ENCODE assay signal across 21 cellular contexts in genomic region chr1:184330884-184331283, GRCh38. TPM values are rescaled to one million over a fixed set of nuclear protein-coding genes. Genes with fewer than 3 reads are reported as not detected.
DNase-seq lines count a peak whose midpoint lies in the region; ATAC-seq and TF ChIP-seq lines count a peak whose summit lies in the region.
"Had no signal": no experiment of that assay in that cellular context is flagged by ENCODE, and none has a peak within 500 bp of the region (broad histone marks: within the 10 kb centered on the region; RNA-seq: fewer than 3 reads in every experiment).

No MANE protein-coding gene starts in this region.

- peak overlapping the region; percentile 35 for H3K27ac Mint-ChIP-seq in mesothelial cell of epicardium
- H3K27ac Mint-ChIP-seq: CD4-positive, alpha-beta T cell; H9 had no signal

- no peaks in the 10 kb centered on the region for H3K36me3 Mint-ChIP-seq in mesothelial cell of epicardium

- intact Hi-C loops in left ventricle myocardium inferior (cut with micrococcal nuclease) = no loop called here
- intact Hi-C loops in left ventricle myocardium superior (cut with micrococcal nuclease) = no loop called here
- intact Hi-C loops in thyroid gland (cut with DNase I) = no loop called here

- no peaks in the 10 kb centered on the region for H3K27me3 Mint-ChIP-seq in mesothelial cell of epicardium (ENCODE audit: low read depth)

- H3K4me3 Mint-ChIP-seq in mesothelial cell of epicardium = no peak overlapping the region
- H3K4me3 Mint-ChIP-seq: CD4-positive, alpha-beta T cell; H9 had no signal

- no peak overlapping the region for H3K4me3 ChIP-seq in left ventricle myocardium inferior
- no peak overlapping the region for H3K4me3 ChIP-seq in epithelial cell of esophagus (ENCODE audit: low read length)
- H3K4me3 ChIP-seq in thyroid gland (replicated peaks in 1 of 3) = no peak overlapping the region
- no peak overlapping the region for H3K4me3 ChIP-seq in HAP-1
- H3K4me3 ChIP-seq: PC-9 had no signal

- H3K27ac ChIP-seq in left ventricle myocardium inferior (replicated peaks) (peak overlapping the region; percentile 74), thyroid gland (peak overlapping the region; percentile 35 to 71 (median 47))
- H3K27ac ChIP-seq: HL-60, KMS-11, PC-9, RWPE1 had no signal

- peaks cover 5% of the 10 kb centered on the region for H3K9me3 Mint-ChIP-seq in mesothelial cell of epicardium
- H3K9me3 Mint-ChIP-seq: CD4-positive, alpha-beta T cell had no signal

- peaks cover 22% of the 10 kb centered on the region for H3K4me1 ChIP-seq in left ventricle myocardium inferior
- H3K4me1 ChIP-seq in thyroid gland = peaks cover 17 to 20% of the 10 kb centered on the region in 2 donors
- no peaks in the 10 kb centered on the region for H3K4me1 ChIP-seq in HAP-1
- H3K4me1 ChIP-seq: Caco-2 had no signal

- DNase-seq in left ventricle myocardium inferior (no peak), left ventricle myocardium superior (no peak), epithelial cell of esophagus (ENCODE audit: low read depth) (peak; percentile 53), mesothelial cell of epicardium (ENCODE audit: low spot score in 2 of 2, unreplicated experiment in 2 of 2) (no peak), thyroid gland (no peak), HAP-1 (ENCODE audit: low spot score in 2 of 2) (no peak), NCI-H1436 treated with DMSO at 0.1 percent for 48 hours (lab: John Stamatoyannopoulos, UW) (no peak), NK-92 (lab: John Stamatoyannopoulos, UW; ENCODE audit: unreplicated experiment) (no peak)
- DNase-seq: Caco-2; CD4-positive, alpha-beta T cell; DMS153; GDM1; H9; NCI-H1417 treated with DMSO at 0.1 percent for 48 hours; NCI-H2029; NCI-H345; NCI-H524 treated with DMSO at 0.1 percent for 48 hours; PC-9 had no signal

- TF ChIP-seq POLR2A in thyroid gland (IDR thresholded peaks at IDR 0.05) = no peak

- in situ Hi-C loops in HAP-1 (cut with MboI; ENCODE audit: low sequenced_read_pairs) = no loop called here

- no peak for TF ChIP-seq CTCF in left ventricle myocardium inferior (IDR thresholded peaks at IDR 0.05; ENCODE audit: borderline replicate concordance)
- TF ChIP-seq CTCF in epithelial cell of esophagus (IDR thresholded peaks at IDR 0.05; ENCODE audit: insufficient read depth, low read depth, low read length, missing control alignments) = no peak
- TF ChIP-seq CTCF in mesothelial cell of epicardium (IDR thresholded peaks at IDR 0.05; ENCODE audit: unreplicated experiment) = no peak
- TF ChIP-seq CTCF in thyroid gland (IDR thresholded peaks at IDR 0.05) = no peak

- no peaks in the 10 kb centered on the region for H3K36me3 ChIP-seq in left ventricle myocardium inferior
- no peaks in the 10 kb centered on the region for H3K36me3 ChIP-seq in thyroid gland
- no peaks in the 10 kb centered on the region for H3K36me3 ChIP-seq in HAP-1 (replicated peaks)

- H3K4me1 Mint-ChIP-seq in mesothelial cell of epicardium = peaks cover 14% of the 10 kb centered on the region
- H3K4me1 Mint-ChIP-seq: H9 had no signal

- H3K9me3 ChIP-seq in left ventricle myocardium inferior (replicated peaks) (peaks cover 7% of the 10 kb centered on the region), thyroid gland (no peaks in the 10 kb centered on the region), HAP-1 (no peaks in the 10 kb centered on the region)
- H3K9me3 ChIP-seq: Caco-2 had no signal

- H3K27me3 ChIP-seq in left ventricle myocardium inferior (ENCODE audit: low read depth) (no peaks in the 10 kb centered on the region), thyroid gland (no peaks in the 10 kb centered on the region), HAP-1 (ENCODE audit: low read depth) (no peaks in the 10 kb centered on the region)

- WGBS in thyroid gland, 2 donors = 93 to 94% methylated on average over 4 of the region's 4 CpGs

- no peak for ATAC-seq in left ventricle myocardium superior

RNA-seq across cellular contexts. Expression of gene C1orf21, which starts 55.9 kb away (rescaled TPM):
- total RNA-seq in left ventricle myocardium inferior (79.9 TPM), left ventricle myocardium superior (45.6 TPM), mesothelial cell of epicardium (33.1 to 34.7 TPM (median 34.3 TPM) in 3 replicates), thyroid gland (10 to 100 TPM; 13.1 to 30.6 (median 22.1) TPM)
